ENCODE assay signal across 18 cellular contexts in the genomic region with DNA sequence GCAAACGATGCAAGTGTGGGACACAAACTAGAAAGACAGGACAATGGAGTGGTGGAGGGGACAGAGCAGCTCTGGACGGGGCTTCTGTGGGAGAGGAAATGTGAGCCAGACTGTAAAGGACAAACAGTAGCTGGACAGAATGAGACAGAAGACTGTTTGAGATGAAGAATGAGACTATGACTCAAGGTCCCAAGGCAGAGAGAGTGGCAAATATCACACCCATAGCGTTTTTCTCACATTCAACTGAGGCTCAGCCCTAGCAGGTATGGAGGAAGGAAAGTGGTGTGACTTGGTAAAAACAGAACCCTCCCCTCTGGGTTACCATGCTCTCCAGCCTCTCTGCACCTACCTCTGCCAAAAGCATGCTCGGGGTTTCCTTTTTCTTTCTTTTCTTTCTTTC.
A peak's percentile ranks its signal among the peaks of the same experiment; 100 is the strongest.
DNase-seq lines count a peak whose midpoint lies in the region; ATAC-seq and TF ChIP-seq lines count a peak whose summit lies in the region.
"Had no signal": no experiment of that assay in that cellular context is flagged by ENCODE, and none has a peak within 500 bp of the region (broad histone marks: within the 10 kb centered on the region; RNA-seq: fewer than 3 reads in every experiment).

No MANE protein-coding gene starts in this region.

- H3K4me3 Mint-ChIP-seq in chondrocyte (ENCODE audit: unreplicated experiment) (no peak overlapping the region), neural crest cell (no peak overlapping the region)

- H3K4me1 Mint-ChIP-seq in chondrocyte (ENCODE audit: low read depth) = peaks cover 56% of the 10 kb centered on the region
- H3K4me1 Mint-ChIP-seq in neural crest cell = peaks cover 10% of the 10 kb centered on the region

- H3K36me3 Mint-ChIP-seq in chondrocyte (ENCODE audit: low read depth) (peaks cover 13% of the 10 kb centered on the region), neural crest cell (ENCODE audit: low read depth) (no peaks in the 10 kb centered on the region)

- H3K4me1 ChIP-seq in gastroesophageal sphincter (peaks cover 39 to 100% (median 58%) of the 10 kb centered on the region in 3 donors), tibial artery (peaks cover 0 to 82% (median 43%) of the 10 kb centered on the region in 4 donors), foreskin keratinocyte (peaks cover 5% of the 10 kb centered on the region)

- H3K27ac Mint-ChIP-seq in chondrocyte (ENCODE audit: unreplicated experiment) (peak overlapping the region; percentile 86), neural crest cell (ENCODE audit: unreplicated experiment) (peak overlapping the region; percentile 27)

- no peak for TF ChIP-seq EP300 in gastroesophageal sphincter (IDR thresholded peaks at IDR 0.05)

- H3K27me3 Mint-ChIP-seq in chondrocyte (ENCODE audit: low read depth) (no peaks in the 10 kb centered on the region), neural crest cell (ENCODE audit: low read depth) (no peaks in the 10 kb centered on the region)

- TF ChIP-seq CTCF in chondrocyte (IDR thresholded peaks at IDR 0.05) (no peak), gastroesophageal sphincter (IDR thresholded peaks at IDR 0.05) (no peak), neural crest cell (conservative IDR thresholded peaks at IDR 0.05) (no peak), tibial artery (IDR thresholded peaks at IDR 0.05) (no peak), foreskin keratinocyte (conservative IDR thresholded peaks at IDR 0.05) (no peak)

- H3K9me3 Mint-ChIP-seq in chondrocyte (ENCODE audit: low read depth) = no peaks in the 10 kb centered on the region
- no peaks in the 10 kb centered on the region for H3K9me3 Mint-ChIP-seq in neural crest cell

- intact Hi-C loops in tibial artery (cut with DNase I; ENCODE audit: low total_unique reads) = no loop called here

- no peak for TF ChIP-seq POLR2A in gastroesophageal sphincter (IDR thresholded peaks at IDR 0.05)

- H3K36me3 ChIP-seq in gastroesophageal sphincter = no peaks in the 10 kb centered on the region
- no peaks in the 10 kb centered on the region for H3K36me3 ChIP-seq in tibial artery

- no peak overlapping the region for H3K4me3 ChIP-seq in gastroesophageal sphincter
- no peak overlapping the region for H3K4me3 ChIP-seq in tibial artery

- WGBS in gastroesophageal sphincter (ENCODE audit: low coverage in 1 of 2), 2 donors = 0 to 38% methylated on average over 1 to 4 of the region's 4 CpGs

- ATAC-seq in gastroesophageal sphincter (no peak), foreskin keratinocyte (no peak), GM18511 (IDR thresholded peaks at IDR 0.05; ENCODE audit: unreplicated experiment) (no peak)
- ATAC-seq: stimulated activated naive CD8-positive, alpha-beta T cell treated with anti-CD3 and anti-CD28 coated beads, Interleukin-15, Interleukin-2, amounts not matched to agents 100 U/mL and 50 U/mL, for 24 hours had no signal

- DNase-seq in chondrocyte (ENCODE audit: low spot score) = no peak
- DNase-seq in neural crest cell (ENCODE audit: low read depth, low spot score) = no peak
- no peak for DNase-seq in tibial artery
- DNase-seq in foreskin keratinocyte = no peak
- DNase-seq in superior temporal gyrus (ENCODE audit: extremely low spot score) = no peak
- DNase-seq: activated CD4-positive, alpha-beta T cell treated with anti-CD3 and anti-CD28 coated beads for 1 hour; activated gamma-delta T cell; DMS 273 treated with DMSO at 0.1 percent for 48 hours; effector CD8-positive, alpha-beta T cell; NCI-H1436; occipital lobe; SIG-M5; stimulated activated CD4-positive, alpha-beta T cell treated with anti-CD3 and anti-CD28 coated beads, Interleukin-12 subunit alpha, Interleukin-12 subunit beta, amount 100 ng/mL, for 4 hours; stimulated activated naive CD8-positive, alpha-beta T cell treated with anti-CD3 and anti-CD28 coated beads, Interleukin-15, Interleukin-2, amounts not matched to agents 100 U/mL and 50 U/mL, for 24 hours had no signal

- peak overlapping the region; percentile 87 to 98 (median 90) for H3K27ac ChIP-seq in gastroesophageal sphincter
- peak overlapping the region; percentile 78 to 84 for H3K27ac ChIP-seq in tibial artery
- H3K27ac ChIP-seq in foreskin keratinocyte = no peak overlapping the region
- H3K27ac ChIP-seq: HL-60, KMS-11 had no signal

- H3K9me3 ChIP-seq in gastroesophageal sphincter = no peaks in the 10 kb centered on the region
- H3K9me3 ChIP-seq in tibial artery = no peaks in the 10 kb centered on the region

- H3K27me3 ChIP-seq in gastroesophageal sphincter = no peaks in the 10 kb centered on the region
- H3K27me3 ChIP-seq in tibial artery = no peaks in the 10 kb centered on the region
- H3K27me3 ChIP-seq in foreskin keratinocyte = no peaks in the 10 kb centered on the region
